Comparison of ENCODE assay signal across 8 cellular contexts in genomic region chr10:22308390-22308789, GRCh38. TPM values are rescaled to one million over a fixed set of nuclear protein-coding genes. Genes with fewer than 3 reads are reported as not detected.
DNase-seq lines count a peak whose midpoint lies in the region; ATAC-seq, FAIRE-seq and TF ChIP-seq lines count a peak whose summit lies in the region.

No MANE protein-coding gene starts in this region.

- peak; percentile 78 for FAIRE-seq in GM12892 (lab: Jason Lieb, UNC)

- TF ChIP-seq POLR2A in GM12892 (IDR thresholded peaks at IDR 0.05; ENCODE audit: low read depth, low read length) = no peak

- DNase-seq in GM12892 (ENCODE audit: insufficient read length) (peak; percentile 17), amniotic stem cell (lab: John Stamatoyannopoulos, UW) (peak; percentile 15), NCI-H2171 (lab: John Stamatoyannopoulos, UW) (no peak), CD1c-positive myeloid dendritic cell (ENCODE audit: extremely low spot score) (no peak), epidermal melanocyte (ENCODE audit: insufficient read length, low spot score) (no peak)

- ATAC-seq in GM19467 (IDR thresholded peaks at IDR 0.05; ENCODE audit: unreplicated experiment) (peak; percentile 77), HG03175 (IDR thresholded peaks at IDR 0.05; ENCODE audit: unreplicated experiment) (peak; percentile 93), GM19324 (IDR thresholded peaks at IDR 0.05; ENCODE audit: low FRiP score, unreplicated experiment) (no peak)

RNA-seq across cellular contexts. Expression of gene COMMD3, which starts 7.8 kb away (rescaled TPM):
- polyA plus RNA-seq in GM12892 (2012; ENCODE audit: missing spikeins) = 111 TPM

RNA-seq across cellular contexts. Expression of gene BMI1, which starts 12.5 kb away (rescaled TPM):
- 34.8 TPM for polyA plus RNA-seq in GM12892 (2012; ENCODE audit: missing spikeins)

RNA-seq across cellular contexts. Expression of gene SPAG6, which starts 36.9 kb away (rescaled TPM):
- 0.17 TPM for polyA plus RNA-seq in GM12892 (2012; ENCODE audit: missing spikeins)

Comparison
In these comparisons a context has a peak if more than half of its experiments do, and no peak if none do; other contexts are left out.
1. DNase-seq: peak in GM12892 (single experiment) and amniotic stem cell (single experiment); none in NCI-H2171 (single experiment), CD1c-positive myeloid dendritic cell (single experiment) and epidermal melanocyte (single experiment).